ENCODE assay signal across 19 cellular contexts in the genomic region with DNA sequence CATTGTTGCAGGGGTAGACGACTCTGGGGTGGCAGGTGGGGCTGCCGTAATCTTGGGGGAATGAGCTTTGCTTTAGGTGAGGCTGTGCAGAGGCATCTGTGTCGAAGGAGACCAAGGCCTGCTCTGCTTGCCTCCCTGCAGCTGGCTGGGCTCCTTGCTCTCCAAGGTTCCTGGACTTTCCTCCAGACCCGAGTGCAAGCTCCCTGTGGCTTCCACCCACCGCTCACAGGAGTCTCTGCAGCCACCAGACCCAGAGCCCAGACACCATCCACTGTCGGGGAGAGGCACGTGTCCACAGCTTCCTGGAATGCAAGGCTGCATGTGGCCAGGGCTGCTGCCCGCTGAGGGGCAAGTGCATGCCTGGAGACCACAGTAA. TPM values are rescaled to one million over a fixed set of nuclear protein-coding genes. Genes with fewer than 3 reads are reported as not detected.
A peak's percentile ranks its signal among the peaks of the same experiment; 100 is the strongest.
DNase-seq lines count a peak whose midpoint lies in the region; ATAC-seq, FAIRE-seq and TF ChIP-seq lines count a peak whose summit lies in the region.
"Had no signal": no experiment of that assay in that cellular context is flagged by ENCODE, and none has a peak within 500 bp of the region (broad histone marks: within the 10 kb centered on the region; RNA-seq: fewer than 3 reads in every experiment).

No MANE protein-coding gene starts in this region.

- H3K9me1 ChIP-seq in K562 (ENCODE audit: control insufficient read depth, insufficient read depth, low read length) = no peaks in the 10 kb centered on the region

- H3K4me1 ChIP-seq in K562 (replicated peaks in 1 of 2; ENCODE audit: control insufficient read depth in 2 of 2, insufficient read depth in 2 of 2, low read length in 2 of 2) (peaks cover 14 to 19% of the 10 kb centered on the region in 2 experiments), upper lobe of left lung (peaks cover 0 to 4% (median 0%) of the 10 kb centered on the region in 4 donors)

- TF ChIP-seq RAD21 in K562 (CRISPR knock-in tag; conservative IDR thresholded peaks at IDR 0.05 in 1 of 2, IDR thresholded peaks at IDR 0.05 in 1 of 2) = no peak

- intact Hi-C loops in K562 (cut with micrococcal nuclease) (loop anchor here (10.0 kb wide), 1 partner anchor 76 kb away; no protein-coding TSS in a partner anchor), posterior vena cava (cut with DNase I) (loop anchor here in 1 of 2 donors (2.0 kb wide), 1 partner anchor 24 kb away; no protein-coding TSS in a partner anchor)

- H3K9ac ChIP-seq in K562 (ENCODE audit: insufficient read depth in 1 of 2, low read depth in 2 of 2, low read length in 2 of 2) = peak overlapping the region in 1 of 2 experiments; percentile 29; a peak in 1 of 4 replicates
- H3K9ac ChIP-seq: BLaER1 had no signal

- FAIRE-seq in K562 (lab: Jason Lieb, UNC) = no peak
- FAIRE-seq: GM12891 had no signal

- no peak; the same call in 1 of the 3 replicates for ATAC-seq in K562
- no peak for ATAC-seq in upper lobe of left lung (ENCODE audit: low FRiP score in 2 of 2)
- no peak for ATAC-seq in GM18498 (IDR thresholded peaks at IDR 0.05; ENCODE audit: unreplicated experiment)
- ATAC-seq: CD8-positive, alpha-beta T cell; SK-N-SH treated with all-trans-retinoic acid at 6 μM for 48 hours had no signal

- TF ChIP-seq POLR2A in K562 (conservative IDR thresholded peaks at IDR 0.05) (no peak), upper lobe of left lung (IDR thresholded peaks at IDR 0.05) (no peak)

- H3K36me3 ChIP-seq in H7 (replicated peaks; ENCODE audit: control insufficient read depth, insufficient read depth, low read length) = no peaks in the 10 kb centered on the region
- no peaks in the 10 kb centered on the region for H3K36me3 ChIP-seq in K562 (ENCODE audit: control insufficient read depth, insufficient read depth, low read length)
- no peaks in the 10 kb centered on the region for H3K36me3 ChIP-seq in upper lobe of left lung
- H3K36me3 ChIP-seq: BLaER1 had no signal

- BruUV-seq in K562 (replicated peaks; lab: Mats Ljungman, UMichigan) = no TSS peak

- no peaks in the 10 kb centered on the region for H3K9me3 ChIP-seq in K562 (replicated peaks; ENCODE audit: control insufficient read depth, insufficient read depth, low read depth, low read length)
- H3K9me3 ChIP-seq in upper lobe of left lung = no peaks in the 10 kb centered on the region

- no peaks in the 10 kb centered on the region for H3K27me3 ChIP-seq in H7 (ENCODE audit: control insufficient read depth, insufficient read depth, low read length)
- H3K27me3 ChIP-seq in K562 (ENCODE audit: control insufficient read depth in 2 of 2, insufficient read depth in 2 of 2, low read length in 2 of 2) = peaks cover 3 to 32% of the 10 kb centered on the region in 2 experiments; a peak in 4 of 5 replicates
- no peaks in the 10 kb centered on the region for H3K27me3 ChIP-seq in upper lobe of left lung
- H3K27me3 ChIP-seq: BLaER1 had no signal

- H2AFZ ChIP-seq in K562 (ENCODE audit: low read depth, low read length) = peak overlapping the region; percentile 42

- H3K27ac ChIP-seq in K562 (ENCODE audit: extremely low read depth, low read depth, low read length) (no peak overlapping the region), upper lobe of left lung (no peak overlapping the region)
- H3K27ac ChIP-seq: 22Rv1, BLaER1 had no signal

- POLR2A ChIA-PET in K562 (lab: Yijun Ruan, JAX) = no interaction called here

- H3K4me3 ChIP-seq in H7 (ENCODE audit: insufficient read depth, low read depth, low read length) (no peak overlapping the region), K562 (no peak overlapping the region), upper lobe of left lung (no peak overlapping the region)
- H3K4me3 ChIP-seq: BLaER1 had no signal

- H4K20me1 ChIP-seq in K562 (replicated peaks; ENCODE audit: control insufficient read depth, insufficient read depth, low read length) = no peaks in the 10 kb centered on the region
- H4K20me1 ChIP-seq: BLaER1 had no signal

- TF ChIP-seq EP300 in K562 (IDR thresholded peaks at IDR 0.05; ENCODE audit: low read length) (no peak), upper lobe of left lung (IDR thresholded peaks at IDR 0.05) (no peak)

- TF ChIP-seq CTCF in K562 (IDR thresholded peaks at IDR 0.05 in 2 of 3, conservative IDR thresholded peaks at IDR 0.05 in 1 of 3; ENCODE audit: insufficient read depth in 2 of 3, low read depth in 1 of 3, low read length in 3 of 3) (no peak), upper lobe of left lung (IDR thresholded peaks at IDR 0.05) (no peak)

- CTCF ChIA-PET in K562 (lab: Yijun Ruan, JAX; ENCODE audit: low intra/inter-chr PET ratio) = no interaction called here

- peak; percentile 4 for DNase-seq in activated T-cell treated with anti-CD3 and anti-CD28 coated beads, Interleukin-2, amount 50 U/mL, for 1 hour
- DNase-seq in activated T-cell treated with anti-CD3 and anti-CD28 coated beads for 4 hours = no peak
- peak; percentile 13 for DNase-seq in H7
- DNase-seq in K562 (ENCODE audit: extremely low read depth in 1 of 4, low spot score in 3 of 4) = no peak
- DNase-seq in posterior vena cava (ENCODE audit: low spot score) = peak; percentile 64
- no peak for DNase-seq in NCI-H748 (lab: John Stamatoyannopoulos, UW; ENCODE audit: unreplicated experiment)
- DNase-seq in upper lobe of left lung = no peak
- DNase-seq: CD8-positive, alpha-beta T cell; DND-41; KG1; NCI-H1436 treated with DMSO at 0.1 percent for 48 hours; NCI-H2081; NCI-H82; SHP77 had no signal

- H3K79me2 ChIP-seq in K562 (ENCODE audit: control insufficient read depth, insufficient read depth, low read length) = no peaks in the 10 kb centered on the region

- in situ Hi-C loops in K562 (cut with MboI) = no loop called here

- WGBS in K562 (ENCODE audit: insufficient coverage, low coverage, missing lambda C conversion rate) = 23% methylated on average over 8 of the region's 8 CpGs
- WGBS in upper lobe of left lung, 2 donors = 85 to 96% methylated on average over 2 to 8 of the region's 8 CpGs

- H3K4me2 ChIP-seq in K562 (ENCODE audit: insufficient read depth, low read length) = no peak overlapping the region; the same call in 1 of the 2 replicates
- H3K4me2 ChIP-seq: BLaER1 had no signal

TF ChIP-seq in K562, 482 proteins besides CTCF, POLR2A, EP300 and RAD21 (continues in another document):
- TF ChIP-seq DIDO1 (tag; IDR thresholded peaks at IDR 0.05; ENCODE audit: low read depth) (no peak), HLTF (IDR thresholded peaks at IDR 0.05) (no peak), ZZZ3 (IDR thresholded peaks at IDR 0.05) (no peak), ZNF121 (CRISPR knock-in tag; conservative IDR thresholded peaks at IDR 0.05) (no peak), CBX5 (IDR thresholded peaks at IDR 0.05; ENCODE audit: borderline replicate concordance, low read depth) (no peak)
- TF ChIP-seq, protein P1, sequence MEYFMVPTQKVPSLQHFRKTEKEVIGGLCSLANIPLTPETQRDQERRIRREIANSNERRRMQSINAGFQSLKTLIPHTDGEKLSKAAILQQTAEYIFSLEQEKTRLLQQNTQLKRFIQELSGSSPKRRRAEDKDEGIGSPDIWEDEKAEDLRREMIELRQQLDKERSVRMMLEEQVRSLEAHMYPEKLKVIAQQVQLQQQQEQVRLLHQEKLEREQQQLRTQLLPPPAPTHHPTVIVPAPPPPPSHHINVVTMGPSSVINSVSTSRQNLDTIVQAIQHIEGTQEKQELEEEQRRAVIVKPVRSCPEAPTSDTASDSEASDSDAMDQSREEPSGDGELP (CRISPR knock-in tag; IDR thresholded peaks at IDR 0.05; ENCODE audit: borderline replicate concordance) = peak; percentile 19; the same call in 1 of the 2 replicates
- TF ChIP-seq, protein P2, sequence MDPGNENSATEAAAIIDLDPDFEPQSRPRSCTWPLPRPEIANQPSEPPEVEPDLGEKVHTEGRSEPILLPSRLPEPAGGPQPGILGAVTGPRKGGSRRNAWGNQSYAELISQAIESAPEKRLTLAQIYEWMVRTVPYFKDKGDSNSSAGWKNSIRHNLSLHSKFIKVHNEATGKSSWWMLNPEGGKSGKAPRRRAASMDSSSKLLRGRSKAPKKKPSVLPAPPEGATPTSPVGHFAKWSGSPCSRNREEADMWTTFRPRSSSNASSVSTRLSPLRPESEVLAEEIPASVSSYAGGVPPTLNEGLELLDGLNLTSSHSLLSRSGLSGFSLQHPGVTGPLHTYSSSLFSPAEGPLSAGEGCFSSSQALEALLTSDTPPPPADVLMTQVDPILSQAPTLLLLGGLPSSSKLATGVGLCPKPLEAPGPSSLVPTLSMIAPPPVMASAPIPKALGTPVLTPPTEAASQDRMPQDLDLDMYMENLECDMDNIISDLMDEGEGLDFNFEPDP (CRISPR knock-in tag; IDR thresholded peaks at IDR 0.05) = no peak

RNA-seq across cellular contexts. Expression of a gene that starts 54.9 kb away (rescaled TPM):
- 0.28 and 0.67 TPM in 2 replicates for total RNA-seq in H7 (2014; rRNA removed; shearing (Covaris generic))
- 4.9 and 7.8 TPM in 2 replicates for total RNA-seq in K562 (2011; cell fraction: chromatin; rRNA removed; ENCODE audit: low replicate concordance)
- 5.0 and 7.9 TPM in 2 replicates for total RNA-seq in K562 (2011; cell fraction: nucleolus; rRNA removed)
- 4.7 and 5.7 TPM in 2 replicates for total RNA-seq in K562 (2011; cell fraction: nucleoplasm; rRNA removed)
- total RNA-seq in K562 (2014; rRNA removed) = 0.33 and 1.2 TPM in 2 replicates
- 0.06 and 0.15 TPM in 2 replicates for total RNA-seq in K562 (2014; rRNA removed; fragmentation: Illumina TruSeq; extraction: Trizol)
- 0.11 and 0.14 TPM in 2 replicates for total RNA-seq in K562 (2015; rRNA removed; fragmentation: Illumina TruSeq; extraction: Trizol)
- 0.27 and 0.38 TPM in 2 replicates for total RNA-seq in K562 (2021)
- polyA plus RNA-seq in K562 (2011; rRNA removed) = 0.34 and 0.99 TPM in 2 replicates
- polyA plus RNA-seq in K562 (2011; cell fraction: cytosol; rRNA removed) = 0.35 and 0.67 TPM in 2 replicates
- polyA plus RNA-seq in K562 (2011; cell fraction: nucleus; rRNA removed) = 1.3 and 4.0 TPM in 2 replicates
- 0.12 and 0.68 TPM in 2 replicates for polyA plus RNA-seq in K562 (2012)
- polyA plus RNA-seq in K562 (2014; fragmentation: Illumina TruSeq; extraction: Trizol) = 0.21 TPM in 2 replicates
- not detected for polyA plus RNA-seq in K562 (2014; fragmentation: Nextera tagmentation; extraction: Ambion mirVana)
- 0.07 and 0.36 TPM in 2 replicates for polyA plus RNA-seq in K562 (2014; rRNA removed)
- polyA minus RNA-seq in K562 (2011; rRNA and poly(A)+ RNA removed) = 0.24 and 1.5 TPM in 2 replicates
- polyA minus RNA-seq in K562 (2011; cell fraction: cytosol; rRNA and poly(A)+ RNA removed) = 1.7 and 1.9 TPM in 2 replicates
- polyA minus RNA-seq in K562 (2011; cell fraction: nucleus; rRNA and poly(A)+ RNA removed) = 1.1 and 1.3 TPM in 2 replicates
- total RNA-seq in posterior vena cava = 1 to 10 TPM in 1 of 2 donors, under 1 TPM in 1; 0.76 to 1.4 TPM
- under 1 TPM in 4 of 6 donors, not detected in 2; 0.10 to 0.67 (median 0.55) TPM for total RNA-seq in upper lobe of left lung
- total RNA-seq: CD8-positive, alpha-beta T cell had no signal

Comparison
In these comparisons a context has a peak if more than half of its experiments do, and no peak if none do; other contexts are left out.
1. DNase-seq: peak in activated T-cell treated with anti-CD3 and anti-CD28 coated beads, Interleukin-2, amount 50 U/mL, for 1 hour (single experiment), H7 (single experiment) and posterior vena cava (single experiment); none in activated T-cell treated with anti-CD3 and anti-CD28 coated beads for 4 hours (single experiment), K562 (0 of 4), NCI-H748 (single experiment) and upper lobe of left lung (0 of 2).